28 cellular contexts compared by ENCODE assay signal in genomic region chr15:67002379-67002778, GRCh38.
"Had no signal": no experiment of that assay in that cellular context is flagged by ENCODE, and none has a peak within 500 bp of the region (broad histone marks: within the 10 kb centered on the region; RNA-seq: fewer than 3 reads in every experiment).

No MANE protein-coding gene starts in this region.

- H3K4me3 Mint-ChIP-seq: activated CD4-positive, alpha-beta T cell treated with anti-CD3 and anti-CD28 coated beads, Interleukin-2, amount 10 ng/mL, durations not matched to agents 24 days and 14 days; activated CD8-positive, alpha-beta memory T cell treated with anti-CD3 and anti-CD28 coated beads, Interleukin-2, amount 10 ng/mL, durations not matched to agents 7 days and 5 days; activated naive CD4-positive, alpha-beta T cell treated with anti-CD3 and anti-CD28 coated beads, Interleukin-2, amount 50 U/mL, for 24 hours; activated T-cell treated with anti-CD3 and anti-CD28 coated beads, Interleukin-2, amount 50 U/mL, for 24 hours; activated T-helper 1 cell treated with anti-CD3 and anti-CD28 coated beads, Interleukin-12 subunit alpha, Interleukin-12 subunit beta, Interleukin-2, Interleukin-4 antibody, amounts not matched to agents 30 ng/mL and 10 ng/mL and 1 ng/mL, durations not matched to agents 14 hours and 24 hours and 36 hours; T-helper 1 cell treated with Interleukin-12 subunit alpha and Interleukin-12 subunit beta and Interleukin-4 antibody, amounts not matched to agents 30 μg/mL and 1 μg/mL, for 36 hours; WTC11 had no signal

- H3K4me3 ChIP-seq: breast epithelium, MG63, PC-9, SK-N-MC had no signal

- ATAC-seq: activated CD8-positive, alpha-beta memory T cell treated with anti-CD3 and anti-CD28 coated beads, Interleukin-2, amount 10 ng/mL, durations not matched to agents 7 days and 5 days; WTC11 had no signal

- H3K27ac Mint-ChIP-seq: activated CD4-positive, alpha-beta T cell treated with anti-CD3 and anti-CD28 coated beads, Interleukin-2, amount 10 ng/mL, durations not matched to agents 24 days and 14 days; activated CD8-positive, alpha-beta memory T cell treated with anti-CD3 and anti-CD28 coated beads, Interleukin-2, amount 10 ng/mL, durations not matched to agents 7 days and 5 days; activated naive CD4-positive, alpha-beta T cell treated with anti-CD3 and anti-CD28 coated beads, Interleukin-2, amount 50 U/mL, for 24 hours; activated T-cell treated with anti-CD3 and anti-CD28 coated beads, Interleukin-2, amount 50 U/mL, for 24 hours; activated T-helper 1 cell treated with anti-CD3 and anti-CD28 coated beads, Interleukin-12 subunit alpha, Interleukin-12 subunit beta, Interleukin-2, Interleukin-4 antibody, amounts not matched to agents 30 ng/mL and 10 ng/mL and 1 ng/mL, durations not matched to agents 14 hours and 24 hours and 36 hours; T-helper 1 cell treated with Interleukin-12 subunit alpha and Interleukin-12 subunit beta and Interleukin-4 antibody, amounts not matched to agents 30 μg/mL and 1 μg/mL, for 36 hours; WTC11 had no signal

- H3K4me1 Mint-ChIP-seq: activated CD4-positive, alpha-beta T cell treated with anti-CD3 and anti-CD28 coated beads, Interleukin-2, amount 10 ng/mL, durations not matched to agents 24 days and 14 days; activated CD8-positive, alpha-beta memory T cell treated with anti-CD3 and anti-CD28 coated beads, Interleukin-2, amount 10 ng/mL, durations not matched to agents 7 days and 5 days; activated naive CD4-positive, alpha-beta T cell treated with anti-CD3 and anti-CD28 coated beads, Interleukin-2, amount 50 U/mL, for 24 hours had no signal

- DNase-seq: activated CD4-positive, alpha-beta T cell treated with anti-CD3 and anti-CD28 coated beads, Interleukin-2, amount 10 ng/mL, durations not matched to agents 24 days and 14 days; activated CD4-positive, alpha-beta T cell treated with anti-CD3 and anti-CD28 coated beads, Interleukin-2, amount 50 U/mL, for 48 hours; activated CD4-positive, CD25-positive, alpha-beta regulatory T cell treated with anti-CD3 and anti-CD28 coated beads, Interleukin-2, amount 50 U/mL, for 72 hours; activated CD8-positive, alpha-beta memory T cell treated with anti-CD3 and anti-CD28 coated beads, Interleukin-2, amount 10 ng/mL, durations not matched to agents 7 days and 5 days; activated effector memory CD4-positive, alpha-beta T cell treated with Interleukin-2 at 50 U/mL for 16 hours; activated naive CD4-positive, alpha-beta T cell; activated T-cell treated with anti-CD3 and anti-CD28 coated beads, Interleukin-2, amount 50 U/mL, for 24 hours; aorta; caudate nucleus; MG63; NCI-H1092; NCI-H1417 treated with DMSO at 0.1 percent for 48 hours; NCI-H1694; NCI-H2029; NCI-H2107; NCI-H2171 treated with DMSO at 0.1 percent for 48 hours; NCI-H226; NCI-H510A; NCI-H526 treated with DMSO at 0.1 percent for 48 hours; NCI-H82; PC-9; SHP77 treated with DMSO at 0.1 percent for 48 hours had no signal

- H3K27me3 Mint-ChIP-seq: activated naive CD4-positive, alpha-beta T cell treated with anti-CD3 and anti-CD28 coated beads, Interleukin-2, amount 50 U/mL, for 24 hours had no signal

- H3K27ac ChIP-seq: breast epithelium, PC-9, SK-N-MC had no signal
